In genomic region chr3:40476478-40477470, GRCh38 we compare ENCODE assay signal across 8 cellular contexts. TPM values are rescaled to one million over a fixed set of nuclear protein-coding genes. Genes with fewer than 3 reads are reported as not detected.
DNase-seq lines count a peak whose midpoint lies in the region; ATAC-seq, FAIRE-seq and TF ChIP-seq lines count a peak whose summit lies in the region.

ZNF619 (plus strand) TSS chr3:40477122; CDS start chr3:40477980, 858 bp downstream.

- H3K4me2 ChIP-seq in GM23248 (ENCODE audit: unreplicated experiment) (peak within 1 kb of the TSS; percentile 78), Loucy (ENCODE audit: low read depth, low read length, poor library complexity, severe bottlenecking) (peak within 1 kb of the TSS; percentile 99), astrocyte (ENCODE audit: low read length) (peak within 1 kb of the TSS; percentile 85)

- intact Hi-C loops in prostate gland (cut with DNase I) = no loop called here

- ATAC-seq in T-cell (replicated peaks in 1 of 4) (peak; percentile 83 to 87 (median 86)), HG03097 (IDR thresholded peaks at IDR 0.05; ENCODE audit: low FRiP score, unreplicated experiment) (no peak)

- H2AFZ ChIP-seq in GM23248 (peak within 1 kb of the TSS; percentile 98), Loucy (ENCODE audit: low read length) (peak within 1 kb of the TSS; percentile 94), astrocyte (ENCODE audit: low read depth, low read length) (peak within 1 kb of the TSS; percentile 97)

- no peaks in the 10 kb centered on the region for H4K20me1 ChIP-seq in GM23248 (ENCODE audit: insufficient read depth)
- H4K20me1 ChIP-seq in Loucy (ENCODE audit: insufficient read depth, low read length, poor library complexity, severe bottlenecking) = no peaks in the 10 kb centered on the region
- no peaks in the 10 kb centered on the region for H4K20me1 ChIP-seq in astrocyte (ENCODE audit: insufficient read depth, low read length)

- H3K4me3 ChIP-seq in GM23248 = peak within 1 kb of the TSS; percentile 95
- peak within 1 kb of the TSS; percentile 96 for H3K4me3 ChIP-seq in Loucy (ENCODE audit: low read length, poor library complexity, severe bottlenecking)
- H3K4me3 ChIP-seq in astrocyte (ENCODE audit: insufficient read depth, low read depth, low read length) = peak within 1 kb of the TSS; percentile 76
- H3K4me3 ChIP-seq in prostate gland = peak within 1 kb of the TSS; percentile 55 to 67

- H3K27ac Mint-ChIP-seq in T-cell (peak within 1 kb of the TSS; percentile 79 to 95), astrocyte (ENCODE audit: unreplicated experiment) (peak within 1 kb of the TSS; percentile 94)

- in situ Hi-C loops in GM23248 (cut with MboI) = no loop called here

- no peak for TF ChIP-seq POLR2A in prostate gland (IDR thresholded peaks at IDR 0.05)

- H3K27me3 ChIP-seq in GM23248 (replicated peaks; ENCODE audit: insufficient read depth) (no peaks in the 10 kb centered on the region), Loucy (ENCODE audit: insufficient read depth, low read length, poor library complexity, severe bottlenecking) (no peaks in the 10 kb centered on the region), astrocyte (ENCODE audit: insufficient read depth, low read length) (no peaks in the 10 kb centered on the region), prostate gland (replicated peaks; ENCODE audit: insufficient read depth) (no peaks in the 10 kb centered on the region)

- peak within 1 kb of the TSS; percentile 88 for H3K9ac ChIP-seq in GM23248
- peak within 1 kb of the TSS; percentile 92 for H3K9ac ChIP-seq in Loucy (ENCODE audit: low read depth, low read length, poor library complexity, severe bottlenecking)
- peak within 1 kb of the TSS; percentile 88 for H3K9ac ChIP-seq in astrocyte (ENCODE audit: low read length)

- H3K79me2 ChIP-seq in GM23248 (ENCODE audit: insufficient read depth) = no peaks in the 10 kb centered on the region
- peaks cover 10% of the 10 kb centered on the region for H3K79me2 ChIP-seq in Loucy (ENCODE audit: insufficient read depth, low read length)
- H3K79me2 ChIP-seq in astrocyte (ENCODE audit: insufficient read depth, low read length) = no peaks in the 10 kb centered on the region

- 13 to 15% methylated on average over 48 of the region's 48 CpGs for WGBS in GM23248 (ENCODE audit: low coverage in 1 of 2, low lambda C conversion rate in 2 of 2, missing lambda C conversion rate in 2 of 2), 2 experiments
- 8% methylated on average over 48 of the region's 48 CpGs for WGBS in prostate gland

- H3K4me1 ChIP-seq in GM23248 (ENCODE audit: insufficient read depth) = peaks cover 4% of the 10 kb centered on the region; the same call in 1 of the 2 replicates
- peaks cover 21% of the 10 kb centered on the region for H3K4me1 ChIP-seq in Loucy (ENCODE audit: insufficient read depth, low read length, poor library complexity, severe bottlenecking)
- H3K4me1 ChIP-seq in astrocyte (ENCODE audit: insufficient read depth, low read length) = peaks cover 4% of the 10 kb centered on the region
- no peaks in the 10 kb centered on the region for H3K4me1 ChIP-seq in prostate gland (replicated peaks)

- no peak for TF ChIP-seq CTCF in Loucy (conservative IDR thresholded peaks at IDR 0.05; ENCODE audit: low read length)
- no peak for TF ChIP-seq CTCF in astrocyte (IDR thresholded peaks at IDR 0.05; ENCODE audit: insufficient read depth, low read depth, low read length)
- no peak for TF ChIP-seq CTCF in prostate gland (IDR thresholded peaks at IDR 0.05)

- FAIRE-seq in astrocyte (lab: Jason Lieb, UNC) = no peak

- no peaks in the 10 kb centered on the region for H3K9me3 Mint-ChIP-seq in T-cell
- no peaks in the 10 kb centered on the region for H3K9me3 Mint-ChIP-seq in astrocyte (ENCODE audit: unreplicated experiment)

- POLR2A ChIA-PET in T-cell (lab: Charles Lee) = interaction anchor here in 1 of 2 donors (0.5 to 1.0 kb wide), 4 partner anchors 11 to 1607 kb away, joined by 3 to 8 read pairs (median 4); partner anchors contain the start of gene ULK4

- DNase-seq in GM04504 (ENCODE audit: low read depth) (peak; percentile 49), GM23248 (peak; percentile 85), T-cell (peak in 33 of 34 experiments; percentile 8 to 58 (median 40)), astrocyte (ENCODE audit: low read depth) (peak; percentile 59), hepatic stellate cell (ENCODE audit: low spot score) (peak; percentile 80), prostate gland (ENCODE audit: low spot score) (peak; percentile 51)

- peak within 1 kb of the TSS; percentile 89 to 92 (median 91) for H3K4me3 Mint-ChIP-seq in T-cell
- peak within 1 kb of the TSS; percentile 92 for H3K4me3 Mint-ChIP-seq in astrocyte (ENCODE audit: unreplicated experiment)

- H3K36me3 Mint-ChIP-seq in T-cell (peaks cover 20% of the 10 kb centered on the region), astrocyte (ENCODE audit: low read depth, unreplicated experiment) (peaks cover 5% of the 10 kb centered on the region)

- H3K4me1 Mint-ChIP-seq in T-cell (peaks cover 21 to 28% (median 28%) of the 10 kb centered on the region in 3 donors), astrocyte (ENCODE audit: low read depth, unreplicated experiment) (peaks cover 6% of the 10 kb centered on the region)

- H3K36me3 ChIP-seq in GM23248 (ENCODE audit: low read depth) = no peaks in the 10 kb centered on the region
- H3K36me3 ChIP-seq in Loucy (ENCODE audit: insufficient read depth, low read length) = no peaks in the 10 kb centered on the region
- no peaks in the 10 kb centered on the region for H3K36me3 ChIP-seq in astrocyte (ENCODE audit: insufficient read depth, low read length)
- no peaks in the 10 kb centered on the region for H3K36me3 ChIP-seq in prostate gland

- CTCF ChIA-PET in T-cell (lab: Charles Lee) = interaction anchor here (0.6 to 0.8 kb wide), 2 partner anchors 24 to 104 kb away, joined by 3 read pairs; no protein-coding TSS in a partner anchor

- H3K9me2 ChIP-seq in GM23248 (ENCODE audit: insufficient read depth) (no peaks in the 10 kb centered on the region), Loucy (replicated peaks; ENCODE audit: low read depth, low read length) (no peaks in the 10 kb centered on the region)

- no peaks in the 10 kb centered on the region for H3K27me3 Mint-ChIP-seq in T-cell
- H3K27me3 Mint-ChIP-seq in astrocyte (ENCODE audit: low read depth, unreplicated experiment) = no peaks in the 10 kb centered on the region

- H3F3A ChIP-seq in GM23248 (ENCODE audit: insufficient read depth) = no peaks in the 10 kb centered on the region
- H3F3A ChIP-seq in Loucy (ENCODE audit: low read depth) = no peaks in the 10 kb centered on the region

- H3K27ac ChIP-seq in GM23248 = peak within 1 kb of the TSS; percentile 11; the same call in 1 of the 2 replicates
- H3K27ac ChIP-seq in astrocyte (ENCODE audit: low read depth, low read length) = peak within 1 kb of the TSS; percentile 46
- peak within 1 kb of the TSS; percentile 52 to 71 for H3K27ac ChIP-seq in prostate gland

- no peaks in the 10 kb centered on the region for H3K9me3 ChIP-seq in GM23248 (ENCODE audit: low read depth)
- H3K9me3 ChIP-seq in Loucy (ENCODE audit: insufficient read depth, low read depth, low read length) = no peaks in the 10 kb centered on the region
- H3K9me3 ChIP-seq in astrocyte (ENCODE audit: insufficient read depth, low read depth, low read length) = no peaks in the 10 kb centered on the region
- H3K9me3 ChIP-seq in prostate gland = no peaks in the 10 kb centered on the region

RNA-seq across cellular contexts. Expression of gene ZNF619, which starts in this region (rescaled TPM):
- 3.2 and 4.4 TPM in 2 replicates for total RNA-seq in GM23248 (2014; rRNA removed; shearing (Covaris generic))
- 2.0 and 2.3 TPM in 2 replicates for polyA plus RNA-seq in GM23248 (2016; fragmentation: Nextera tagmentation; extraction: Ambion mirVana)
- 10 to 100 TPM in 3 of 5 donors, 1 to 10 TPM in 2; 7.3 to 12.2 (median 11.2) TPM for total RNA-seq in T-cell
- 2.9 and 3.4 TPM in 2 replicates for total RNA-seq in astrocyte
- 1 to 10 TPM; 6.9 to 8.8 TPM for total RNA-seq in prostate gland

Comparison
In these comparisons a context has a peak if more than half of its experiments do, and no peak if none do; other contexts are left out.
1. H3K27ac ChIP-seq: peak in every context shown above with its lines; median percentile 62 in prostate gland; 46 in astrocyte; 11 in GM23248.